Comparison of ENCODE assay signal across 1 cellular context in genomic region chr1:29208462-29208861, GRCh38.
TF ChIP-seq lines count a peak whose summit lies in the region.

No MANE protein-coding gene starts in this region.

TF ChIP-seq in GM12878, 131 proteins besides CTCF, POLR2A, EP300 and RAD21:
- TF ChIP-seq SPI1 (IDR thresholded peaks at IDR 0.05; ENCODE audit: borderline replicate concordance, insufficient read depth, low read depth, low read length) = peak; percentile 66
- no peak for TF ChIP-seq KLF5 (IDR thresholded peaks at IDR 0.05; ENCODE audit: partially characterized antibody)
- no peak for TF ChIP-seq IKZF2 (IDR thresholded peaks at IDR 0.05)
- no peak for TF ChIP-seq HDAC6 (IDR thresholded peaks at IDR 0.05; ENCODE audit: unreplicated experiment)
- TF ChIP-seq ZNF24 (IDR thresholded peaks at IDR 0.05) = no peak
- TF ChIP-seq TCF3 (IDR thresholded peaks at IDR 0.05; ENCODE audit: borderline replicate concordance, insufficient read depth, low read depth, low read length) = no peak
- TF ChIP-seq SUPT20H (IDR thresholded peaks at IDR 0.05; ENCODE audit: borderline replicate concordance, control insufficient read depth, low read depth, low read length) = no peak
